6 cellular contexts compared by ENCODE assay signal in genomic region chrX:51159378-51159777, GRCh38.
DNase-seq lines count a peak whose midpoint lies in the region; FAIRE-seq and TF ChIP-seq lines count a peak whose summit lies in the region.
"Not testable (repeated sequence)": the region's sequence is repeated elsewhere in the genome, so short reads cannot be mapped to it uniquely, and the experiment has no call there.

No MANE protein-coding gene starts in this region.

- not testable (repeated sequence) for H3K27me3 Mint-ChIP-seq in mesothelial cell of epicardium (ENCODE audit: low read depth); type B pancreatic cell

- H3K9me3 Mint-ChIP-seq in mesothelial cell of epicardium: peaks cover 22% of the 10 kb centered on the region
- not testable (repeated sequence) for H3K9me3 Mint-ChIP-seq in type B pancreatic cell

- DNase-seq in GM12892 (ENCODE audit: insufficient read length); bronchial epithelial cell (ENCODE audit: low read depth); mesothelial cell of epicardium (ENCODE audit: low spot score in 2 of 2, unreplicated experiment in 2 of 2); type B pancreatic cell (ENCODE audit: extremely low spot score, unreplicated experiment): not testable (repeated sequence)
- peak; percentile 9 for DNase-seq in NCI-H82 treated with DMSO at 0.1 percent for 48 hours (lab: John Stamatoyannopoulos, UW; ENCODE audit: unreplicated experiment)
- DNase-seq in epithelial cell of esophagus (ENCODE audit: low read depth): peak; percentile 8

- H3K36me3 Mint-ChIP-seq in mesothelial cell of epicardium, type B pancreatic cell: not testable (repeated sequence)

- FAIRE-seq in GM12892 (lab: Jason Lieb, UNC): peak; percentile 74
- peak; percentile 77 for FAIRE-seq in bronchial epithelial cell (lab: Jason Lieb, UNC)

- H3K36me3 ChIP-seq in bronchial epithelial cell (ENCODE audit: control insufficient read depth, insufficient read depth, low read length): not testable (repeated sequence)

- TF ChIP-seq CTCF in bronchial epithelial cell (IDR thresholded peaks at IDR 0.05; ENCODE audit: insufficient read depth, low read length, severe bottlenecking); epithelial cell of esophagus (IDR thresholded peaks at IDR 0.05; ENCODE audit: insufficient read depth, low read depth, low read length, missing control alignments); mesothelial cell of epicardium (IDR thresholded peaks at IDR 0.05; ENCODE audit: unreplicated experiment); type B pancreatic cell (conservative IDR thresholded peaks at IDR 0.05): not testable (repeated sequence)

- peak overlapping the region; percentile 30 for H3K27ac Mint-ChIP-seq in mesothelial cell of epicardium
- peak overlapping the region; percentile 68 for H3K27ac Mint-ChIP-seq in type B pancreatic cell

- not testable (repeated sequence) for H3K27me3 ChIP-seq in bronchial epithelial cell (ENCODE audit: control insufficient read depth, insufficient read depth, low read length)

- H3K4me3 ChIP-seq in bronchial epithelial cell (ENCODE audit: low read depth, low read length); epithelial cell of esophagus (ENCODE audit: low read length): not testable (repeated sequence)

- TF ChIP-seq POLR2A in GM12892 (IDR thresholded peaks at IDR 0.05; ENCODE audit: low read depth, low read length): not testable (repeated sequence)

- H3K4me1 Mint-ChIP-seq in mesothelial cell of epicardium; type B pancreatic cell (ENCODE audit: unreplicated experiment): not testable (repeated sequence)

- not testable (repeated sequence) for H3K4me3 Mint-ChIP-seq in mesothelial cell of epicardium, type B pancreatic cell
